In genomic region chr12:124162151-124163110, GRCh38 we compare ENCODE assay signal across 1 cellular context.
TF ChIP-seq lines count a peak whose summit lies in the region.

No MANE protein-coding gene starts in this region.

TF ChIP-seq in H1, 55 proteins besides CTCF, POLR2A, EP300 and RAD21 (continued from another document):
- no peak for TF ChIP-seq CHD7 (IDR thresholded peaks at IDR 0.05; ENCODE audit: insufficient replicate concordance, low read length)
